ENCODE assay signal across 12 cellular contexts in genomic region chr4:77634132-77634785, GRCh38. TPM values are rescaled to one million over a fixed set of nuclear protein-coding genes. Genes with fewer than 3 reads are reported as not detected.
"Had no signal": no experiment of that assay in that cellular context is flagged by ENCODE, and none has a peak within 500 bp of the region (broad histone marks: within the 10 kb centered on the region; RNA-seq: fewer than 3 reads in every experiment).

No MANE protein-coding gene starts in this region.

- H3K36me3 Mint-ChIP-seq: IgD-negative memory B cell had no signal

- H3K9me3 ChIP-seq: HAP-1 had no signal

- ATAC-seq: HCT116 had no signal

- H3K27me3 Mint-ChIP-seq: IgD-negative memory B cell had no signal

- H3K4me3 ChIP-seq: GM23248, HAP-1 had no signal

- H3K27ac Mint-ChIP-seq: HFFc6, IgD-negative memory B cell had no signal

- H3K4me1 ChIP-seq: HAP-1 had no signal

- DNase-seq: GM23248, GOT3, H7, HFFc6, KBM-7 had no signal

- H3K9me3 Mint-ChIP-seq: HFFc6 had no signal

- H3K27ac ChIP-seq: GM23248, KMS-11 had no signal

- H3K36me3 ChIP-seq: HAP-1 had no signal

- FAIRE-seq: HTR-8/SVneo had no signal

- H3K9ac ChIP-seq: GM23248, KMS-11 had no signal

- H3K4me3 Mint-ChIP-seq: HFFc6, IgD-negative memory B cell had no signal

RNA-seq across cellular contexts. Expression of gene CXCL13, which starts 28.6 kb away (rescaled TPM):
- total RNA-seq: GM23248, H4, H7, HFFc6, HT-29 had no signal
- polyA plus RNA-seq: GM23248 had no signal
